8 cellular contexts compared by ENCODE assay signal in the genomic region with DNA sequence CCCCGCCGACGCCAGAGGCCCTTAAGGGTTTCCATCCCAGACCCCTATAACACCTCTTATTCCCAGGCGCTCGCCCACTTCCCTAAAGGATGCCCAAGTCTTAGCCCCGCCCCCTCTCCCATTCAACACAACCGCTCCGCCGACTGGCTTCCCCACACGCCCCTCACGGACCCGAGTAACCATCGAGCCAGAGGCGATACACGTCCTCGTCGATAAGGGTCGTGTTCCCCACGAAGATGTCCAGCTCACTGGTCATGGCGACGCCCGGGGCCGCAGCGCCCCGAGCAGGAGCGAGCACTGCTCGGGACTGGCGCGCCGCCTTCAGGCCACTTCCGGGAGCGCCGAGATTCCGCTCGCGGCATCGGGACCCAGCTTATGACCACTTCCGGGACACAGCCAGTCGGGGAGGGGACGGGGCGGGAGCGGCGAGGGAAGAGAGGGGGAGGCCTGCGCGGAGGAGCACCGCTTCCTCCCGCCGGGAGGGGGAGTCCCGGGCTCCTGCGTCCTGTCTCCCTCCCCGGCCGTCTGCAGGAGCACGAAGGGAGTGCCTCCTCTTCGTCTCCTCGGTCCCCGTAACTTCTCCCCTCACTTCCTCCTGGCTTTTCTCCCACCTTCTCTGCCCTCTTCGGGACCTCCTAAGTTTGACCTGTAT. TPM values are rescaled to one million over a fixed set of nuclear protein-coding genes. Genes with fewer than 3 reads are reported as not detected.
A peak's percentile ranks its signal among the peaks of the same experiment; 100 is the strongest.
DNase-seq lines count a peak whose midpoint lies in the region; ATAC-seq and TF ChIP-seq lines count a peak whose summit lies in the region.

A gene (minus strand): TSS at position 309 of the 652 bp plus-strand sequence. CDS start 53 bp downstream, at position 256.

- H3K9me3 Mint-ChIP-seq in GM23338 (peaks cover 2% of the 10 kb centered on the region; the same call in 1 of the 3 replicates), nephron (no peaks in the 10 kb centered on the region)

- H3K27ac Mint-ChIP-seq in GM23338: peak within 1 kb of the TSS; percentile 99
- peak within 1 kb of the TSS; percentile 92 to 98 (median 97) for H3K27ac Mint-ChIP-seq in nephron

- H3F3A ChIP-seq in GM23338 (replicated peaks; ENCODE audit: low read depth): peaks cover 39% of the 10 kb centered on the region

- H3K27me3 ChIP-seq in GM23338 (ENCODE audit: insufficient read depth): peaks cover 25% of the 10 kb centered on the region

- peak within 1 kb of the TSS; percentile 89 for H3K4me2 ChIP-seq in GM23338

- peak; percentile 98 for TF ChIP-seq POLR2A in Raji (IDR thresholded peaks at IDR 0.05; ENCODE audit: insufficient read depth, low read depth, low read length)

- peak within 1 kb of the TSS; percentile 83 for H3K27ac ChIP-seq in GM23338 (ENCODE audit: low read depth)

- peak within 1 kb of the TSS; percentile 95 for H2AFZ ChIP-seq in GM23338

- peak; percentile 62 for ATAC-seq in GM23338
- peak; percentile 69 for ATAC-seq in stimulated activated naive CD8-positive, alpha-beta T cell treated with anti-CD3 and anti-CD28 coated beads, Interleukin-15, Interleukin-2, amounts not matched to agents 100 U/mL and 50 U/mL, for 24 hours

- TF ChIP-seq CTCF in GM23338 (conservative IDR thresholded peaks at IDR 0.05; ENCODE audit: low read depth in 2 of 2) (peak; percentile 58 to 63), fibroblast of pulmonary artery (IDR thresholded peaks at IDR 0.05; ENCODE audit: low read length, missing control alignments) (peak; percentile 56), nephron (IDR thresholded peaks at IDR 0.05; ENCODE audit: unreplicated experiment in 3 of 3) (peak; percentile 68 to 86 (median 84))

- peak within 1 kb of the TSS; percentile 98 for H3K4me3 Mint-ChIP-seq in GM23338
- peak within 1 kb of the TSS; percentile 88 to 92 (median 90) for H3K4me3 Mint-ChIP-seq in nephron

- DNase-seq in DMS79 (lab: John Stamatoyannopoulos, UW) (peak; percentile 91), GM23338 (ENCODE audit: low spot score) (peak; percentile 97), M059J (ENCODE audit: low read depth) (peak; percentile 96), fibroblast of pulmonary artery (ENCODE audit: low read depth) (peak; percentile 97)
- DNase-seq in activated T-helper 9 cell treated with anti-CD3 and anti-CD28 coated beads, Interleukin-2, amount 50 U/mL, for 16 hours (ENCODE audit: low read depth): peak; percentile 94
- peak; percentile 98 for DNase-seq in stimulated activated naive CD8-positive, alpha-beta T cell treated with anti-CD3 and anti-CD28 coated beads, Interleukin-15, Interleukin-2, amounts not matched to agents 100 U/mL and 50 U/mL, for 24 hours

- no peaks in the 10 kb centered on the region for H3K9me2 ChIP-seq in GM23338 (ENCODE audit: insufficient read depth)

- H3K79me2 ChIP-seq in GM23338 (replicated peaks; ENCODE audit: insufficient read depth): peaks cover 13% of the 10 kb centered on the region

- H3K4me1 Mint-ChIP-seq in GM23338 (peaks cover 42% of the 10 kb centered on the region), nephron (peaks cover 46% of the 10 kb centered on the region)

- peaks cover 25% of the 10 kb centered on the region for H4K20me1 ChIP-seq in GM23338 (replicated peaks; ENCODE audit: insufficient read depth)

- peaks cover 40% of the 10 kb centered on the region for H3K27me3 Mint-ChIP-seq in GM23338 (ENCODE audit: insufficient read depth, low read depth, poor library complexity)
- peaks cover 5% of the 10 kb centered on the region for H3K27me3 Mint-ChIP-seq in nephron (ENCODE audit: low read depth)

- peaks cover 14% of the 10 kb centered on the region; the same call in 1 of the 2 replicates for H3K36me3 ChIP-seq in GM23338 (ENCODE audit: insufficient read depth)

- H3K36me3 Mint-ChIP-seq in GM23338 (ENCODE audit: low read depth): peaks cover 42% of the 10 kb centered on the region
- peaks cover 20% of the 10 kb centered on the region for H3K36me3 Mint-ChIP-seq in nephron (ENCODE audit: low read depth)

- peaks cover 29% of the 10 kb centered on the region for H3K4me1 ChIP-seq in GM23338 (ENCODE audit: insufficient read depth)

- H3K4me3 ChIP-seq in GM23338 (peak within 1 kb of the TSS; percentile 93), fibroblast of pulmonary artery (replicated peaks; ENCODE audit: low read depth, low read length) (peak within 1 kb of the TSS; percentile 85)

TF ChIP-seq in GM23338, 12 proteins besides CTCF, POLR2A, EP300 and RAD21:
- no peak for TF ChIP-seq ZNF331 (CRISPR knock-in tag; IDR thresholded peaks at IDR 0.05; ENCODE audit: low read depth)
- TF ChIP-seq CREB1 (CRISPR knock-in tag; IDR thresholded peaks at IDR 0.05; ENCODE audit: low read depth): peak; percentile 91
- TF ChIP-seq POLR2AphosphoS5 (IDR thresholded peaks at IDR 0.05; ENCODE audit: low read depth): peak; percentile 95
- TF ChIP-seq, protein P1, sequence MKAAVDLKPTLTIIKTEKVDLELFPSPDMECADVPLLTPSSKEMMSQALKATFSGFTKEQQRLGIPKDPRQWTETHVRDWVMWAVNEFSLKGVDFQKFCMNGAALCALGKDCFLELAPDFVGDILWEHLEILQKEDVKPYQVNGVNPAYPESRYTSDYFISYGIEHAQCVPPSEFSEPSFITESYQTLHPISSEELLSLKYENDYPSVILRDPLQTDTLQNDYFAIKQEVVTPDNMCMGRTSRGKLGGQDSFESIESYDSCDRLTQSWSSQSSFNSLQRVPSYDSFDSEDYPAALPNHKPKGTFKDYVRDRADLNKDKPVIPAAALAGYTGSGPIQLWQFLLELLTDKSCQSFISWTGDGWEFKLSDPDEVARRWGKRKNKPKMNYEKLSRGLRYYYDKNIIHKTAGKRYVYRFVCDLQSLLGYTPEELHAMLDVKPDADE (IDR thresholded peaks at IDR 0.05): 0 out of 2 replicates have a peak, but pooled peaks have one; percentile 61

RNA-seq across cellular contexts. Expression of the gene that starts here (rescaled TPM):
- 94.3 and 102 TPM in 2 replicates for total RNA-seq in GM23338 (2014; rRNA removed; shearing (Covaris generic))
- 79.0 and 84.4 TPM in 2 replicates for polyA plus RNA-seq in GM23338 (2016; fragmentation: Nextera tagmentation; extraction: Ambion mirVana)
- 149 and 165 TPM in 2 replicates for total RNA-seq in M059J (2014; rRNA removed; shearing (Covaris generic))

Comparison
In these comparisons a context has a peak if more than half of its experiments do, and no peak if none do; other contexts are left out.
1. Peak in every context shown above with its lines: DNase-seq, ATAC-seq, H3K4me3 ChIP-seq and H3K27ac ChIP-seq.